ENCODE assay signal across 8 cellular contexts in genomic region chr13:49585220-49586157, GRCh38. TPM values are rescaled to one million over a fixed set of nuclear protein-coding genes. Genes with fewer than 3 reads are reported as not detected.
DNase-seq lines count a peak whose midpoint lies in the region; ATAC-seq and TF ChIP-seq lines count a peak whose summit lies in the region.

Gene RCBTB1 (minus strand): TSS chr13:49585558. CDS start chr13:49567279, 18,279 bp downstream.

- H3K4me3 ChIP-seq in Panc1 (ENCODE audit: low read depth in 2 of 2, low read length in 2 of 2) (peak within 1 kb of the TSS; percentile 75 to 87), fibroblast of mammary gland (ENCODE audit: control insufficient read depth, low read depth, low read length) (peak within 1 kb of the TSS; percentile 86)
- H3K4me3 ChIP-seq in naive thymus-derived CD4-positive, alpha-beta T cell (ENCODE audit: low read length) = peak within 1 kb of the TSS; percentile 56

- H3K36me3 ChIP-seq in Panc1 (ENCODE audit: control insufficient read depth, insufficient read depth, low read length) = peaks cover 3% of the 10 kb centered on the region; the same call in 1 of the 2 replicates
- H3K36me3 ChIP-seq in naive thymus-derived CD4-positive, alpha-beta T cell (ENCODE audit: control insufficient read depth in 2 of 3, insufficient read depth in 3 of 3, low read length in 3 of 3) = peaks cover 0 to 4% (median 0%) of the 10 kb centered on the region in 3 experiments

- POLR2A ChIA-PET in Panc1 (lab: Charles Lee) = interaction anchor here (0.6 kb wide), 3 partner anchors 10 to 1283 kb away, joined by 3 to 5 read pairs (median 3); partner anchors contain the start of genes CAB39L and SETDB2
- POLR2A ChIA-PET in naive thymus-derived CD4-positive, alpha-beta T cell (lab: Charles Lee) = interaction anchor here (0.6 to 2.7 kb wide), 10 partner anchors 15 to 234 kb away, joined by 3 to 15 read pairs (median 4); partner anchors contain the start of genes ARL11, CAB39L, PHF11 and SETDB2

- H3K27ac Mint-ChIP-seq in activated T-helper 17 cell treated with anti-CD3 and anti-CD28 coated beads, Interleukin-2, amount 50 U/mL, for 72 hours = peak within 1 kb of the TSS; percentile 89
- H3K27ac Mint-ChIP-seq in naive thymus-derived CD4-positive, alpha-beta T cell = peak within 1 kb of the TSS; percentile 86 to 96 (median 94)
- peak within 1 kb of the TSS; percentile 95 for H3K27ac Mint-ChIP-seq in stimulated activated naive B cell treated with anti-CD40 and anti-IgM and Interleukin-4, amounts not matched to agents 10 μg/mL and 1 μg/mL and 100 μg/mL, for 72 hours

- BruUV-seq in Panc1 (replicated peaks; lab: Mats Ljungman, UMichigan) = no TSS peak

- DNase-seq in D341Med (ENCODE audit: low spot score) (peak; percentile 98), GM20000 (ENCODE audit: low spot score) (peak; percentile 97), HT1080 (ENCODE audit: low read depth) (peak; percentile 74), Panc1 (ENCODE audit: low read depth, low spot score) (no peak), fibroblast of mammary gland (ENCODE audit: low read depth) (peak; percentile 44)
- peak; percentile 47 to 74 (median 66) for DNase-seq in naive thymus-derived CD4-positive, alpha-beta T cell
- DNase-seq in stimulated activated naive B cell treated with anti-CD40 and anti-IgM and Interleukin-4, amounts not matched to agents 10 μg/mL and 1 μg/mL and 100 μg/mL, for 72 hours = peak; percentile 64

- no peaks in the 10 kb centered on the region for H3K9me3 Mint-ChIP-seq in activated T-helper 17 cell treated with anti-CD3 and anti-CD28 coated beads, Interleukin-2, amount 50 U/mL, for 72 hours
- no peaks in the 10 kb centered on the region for H3K9me3 Mint-ChIP-seq in naive thymus-derived CD4-positive, alpha-beta T cell
- no peaks in the 10 kb centered on the region for H3K9me3 Mint-ChIP-seq in stimulated activated naive B cell treated with anti-CD40 and anti-IgM and Interleukin-4, amounts not matched to agents 10 μg/mL and 1 μg/mL and 100 μg/mL, for 72 hours

- H3K27me3 Mint-ChIP-seq in activated T-helper 17 cell treated with anti-CD3 and anti-CD28 coated beads, Interleukin-2, amount 50 U/mL, for 72 hours = peaks cover 3% of the 10 kb centered on the region
- peaks cover 0 to 3% (median 0%) of the 10 kb centered on the region in 5 donors for H3K27me3 Mint-ChIP-seq in naive thymus-derived CD4-positive, alpha-beta T cell
- no peaks in the 10 kb centered on the region for H3K27me3 Mint-ChIP-seq in stimulated activated naive B cell treated with anti-CD40 and anti-IgM and Interleukin-4, amounts not matched to agents 10 μg/mL and 1 μg/mL and 100 μg/mL, for 72 hours

- H3K4me3 Mint-ChIP-seq in activated T-helper 17 cell treated with anti-CD3 and anti-CD28 coated beads, Interleukin-2, amount 50 U/mL, for 72 hours = peak within 1 kb of the TSS; percentile 88
- peak within 1 kb of the TSS; percentile 83 to 100 (median 92) for H3K4me3 Mint-ChIP-seq in naive thymus-derived CD4-positive, alpha-beta T cell
- peak within 1 kb of the TSS; percentile 93 to 99 for H3K4me3 Mint-ChIP-seq in stimulated activated naive B cell treated with anti-CD40 and anti-IgM and Interleukin-4, amounts not matched to agents 10 μg/mL and 1 μg/mL and 100 μg/mL, for 72 hours

- peak; percentile 98 for ATAC-seq in Panc1
- peak; percentile 97 for ATAC-seq in activated T-helper 17 cell treated with anti-CD3 and anti-CD28 coated beads, Interleukin-2, amount 50 U/mL, for 72 hours (replicated peaks)
- peak; percentile 97 for ATAC-seq in naive thymus-derived CD4-positive, alpha-beta T cell
- ATAC-seq in stimulated activated naive B cell treated with anti-CD40 and anti-IgM and Interleukin-4, amounts not matched to agents 10 μg/mL and 1 μg/mL and 100 μg/mL, for 72 hours (replicated peaks) = peak; percentile 94 to 97

- intact Hi-C loops in Panc1 (cut with micrococcal nuclease; ENCODE audit: unreplicated experiment) = no loop called here
- intact Hi-C loops in naive thymus-derived CD4-positive, alpha-beta T cell (cut with micrococcal nuclease) = loop anchor here (1.0 to 10.0 kb wide), 11 partner anchors 22 to 1281 kb away; partner anchors contain the start of genes CAB39L (in 2 of the 2), FNDC3A (in 2 of the 2), KPNA3 (in 2 of the 2) and SETDB2 (in 2 of the 2)

- peak within 1 kb of the TSS; percentile 79 for H3K27ac ChIP-seq in Panc1 (ENCODE audit: low read length)
- peak within 1 kb of the TSS; percentile 82 for H3K27ac ChIP-seq in naive thymus-derived CD4-positive, alpha-beta T cell (ENCODE audit: low read depth, low read length)

- TF ChIP-seq CTCF in GM20000 (IDR thresholded peaks at IDR 0.05; ENCODE audit: extremely low read depth, missing control alignments) (no peak), Panc1 (IDR thresholded peaks at IDR 0.05) (no peak), fibroblast of mammary gland (conservative IDR thresholded peaks at IDR 0.05; ENCODE audit: control insufficient read depth, insufficient read depth, low read depth, low read length) (no peak)

- peaks cover 29% of the 10 kb centered on the region for H3K4me1 Mint-ChIP-seq in activated T-helper 17 cell treated with anti-CD3 and anti-CD28 coated beads, Interleukin-2, amount 50 U/mL, for 72 hours
- H3K4me1 Mint-ChIP-seq in naive thymus-derived CD4-positive, alpha-beta T cell = peaks cover 32 to 53% (median 50%) of the 10 kb centered on the region in 7 donors
- peaks cover 13 to 32% of the 10 kb centered on the region in 2 donors for H3K4me1 Mint-ChIP-seq in stimulated activated naive B cell treated with anti-CD40 and anti-IgM and Interleukin-4, amounts not matched to agents 10 μg/mL and 1 μg/mL and 100 μg/mL, for 72 hours

- H3K36me3 Mint-ChIP-seq in activated T-helper 17 cell treated with anti-CD3 and anti-CD28 coated beads, Interleukin-2, amount 50 U/mL, for 72 hours (ENCODE audit: low read depth) = peaks cover 26% of the 10 kb centered on the region
- H3K36me3 Mint-ChIP-seq in naive thymus-derived CD4-positive, alpha-beta T cell = peaks cover 2 to 21% (median 4%) of the 10 kb centered on the region in 5 donors
- peaks cover 16 to 22% of the 10 kb centered on the region in 2 donors for H3K36me3 Mint-ChIP-seq in stimulated activated naive B cell treated with anti-CD40 and anti-IgM and Interleukin-4, amounts not matched to agents 10 μg/mL and 1 μg/mL and 100 μg/mL, for 72 hours

- H3K4me1 ChIP-seq in Panc1 (ENCODE audit: control insufficient read depth, insufficient read depth, low read length) = peaks cover 7% of the 10 kb centered on the region; the same call in 1 of the 2 replicates
- H3K4me1 ChIP-seq in naive thymus-derived CD4-positive, alpha-beta T cell (ENCODE audit: control insufficient read depth in 2 of 2, insufficient read depth in 2 of 2, low read length in 2 of 2) = peaks cover 10 to 16% of the 10 kb centered on the region in 2 donors

- in situ Hi-C loops in Panc1 (cut with HindIII; ENCODE audit: low pct_unique_long_range_greater_than_20kb, low sequenced_read_pairs) = no loop called here

- CTCF ChIA-PET in Panc1 (lab: Charles Lee) = no interaction called here
- CTCF ChIA-PET in naive thymus-derived CD4-positive, alpha-beta T cell (lab: Charles Lee) = interaction anchor here (0.6 to 1.4 kb wide), 4 partner anchors 9 to 1184 kb away, joined by 3 read pairs; no protein-coding TSS in a partner anchor

- no peaks in the 10 kb centered on the region for H3K9me3 ChIP-seq in Panc1 (ENCODE audit: control insufficient read depth, insufficient read depth, low read depth, low read length)
- no peaks in the 10 kb centered on the region for H3K9me3 ChIP-seq in naive thymus-derived CD4-positive, alpha-beta T cell (ENCODE audit: control insufficient read depth in 2 of 3, low read length in 3 of 3)

- H3K27me3 ChIP-seq in Panc1 (ENCODE audit: control insufficient read depth, insufficient read depth, low read length) = no peaks in the 10 kb centered on the region
- H3K27me3 ChIP-seq in naive thymus-derived CD4-positive, alpha-beta T cell (ENCODE audit: control insufficient read depth in 2 of 2, insufficient read depth in 2 of 2, low read length in 2 of 2) = no peaks in the 10 kb centered on the region

RNA-seq across cellular contexts. Expression of gene RCBTB1, which starts in this region (rescaled TPM):
- total RNA-seq in HT1080 (2014; rRNA removed; shearing (Covaris generic)) = 6.3 and 8.0 TPM in 2 replicates
- polyA plus RNA-seq in HT1080 (2015; cell fraction: cytosol; rRNA removed) = 13.1 and 14.9 TPM in 2 replicates
- 16.1 and 19.9 TPM in 2 replicates for polyA plus RNA-seq in HT1080 (2015; cell fraction: nucleus; rRNA removed)
- 14.8 TPM for total RNA-seq in Panc1 (2021; ENCODE audit: unreplicated experiment)
- 12.2 TPM for polyA plus RNA-seq in Panc1 (2012; ENCODE audit: insufficient read length)
- 10 to 100 TPM; 16.0 to 16.6 TPM for total RNA-seq in activated T-helper 17 cell treated with anti-CD3 and anti-CD28 coated beads, Interleukin-2, amount 50 U/mL, for 72 hours
- 10 to 100 TPM; 16.3 to 22.2 (median 20.4) TPM for total RNA-seq in naive thymus-derived CD4-positive, alpha-beta T cell
- polyA plus RNA-seq in naive thymus-derived CD4-positive, alpha-beta T cell = 10 to 100 TPM in 1 of 2 donors, 1 to 10 TPM in 1; 8.1 to 12.9 TPM
